Comparison of ENCODE assay signal across 24 cellular contexts in the genomic region with DNA sequence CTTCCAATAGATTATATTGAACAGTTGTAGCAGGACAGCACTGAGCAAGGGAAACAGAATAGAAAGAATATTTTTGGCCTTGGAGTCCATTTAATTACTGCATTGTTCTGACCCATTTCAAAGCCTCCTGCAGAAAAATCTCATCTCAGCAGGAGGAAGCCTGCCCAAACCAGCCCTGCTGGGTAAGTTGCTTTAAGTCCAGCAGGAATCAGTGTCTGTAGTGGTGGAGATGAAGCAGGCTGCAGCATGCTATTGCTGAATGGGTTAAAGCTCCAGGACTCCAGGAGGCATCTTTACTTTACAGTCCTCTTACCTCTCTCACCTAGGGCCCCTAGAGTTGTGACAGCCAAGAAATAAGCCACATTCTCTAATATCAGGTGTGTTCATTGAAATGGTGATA.
"Had no signal": no experiment of that assay in that cellular context is flagged by ENCODE, and none has a peak within 500 bp of the region (broad histone marks: within the 10 kb centered on the region; RNA-seq: fewer than 3 reads in every experiment).

No MANE protein-coding gene starts in this region.

- H3K36me3 Mint-ChIP-seq: mesothelial cell of epicardium; naive thymus-derived CD8-positive, alpha-beta T cell had no signal

- H3K36me3 ChIP-seq: esophagus squamous epithelium, gastroesophageal sphincter, lower lobe of right lung, uterus had no signal

- ATAC-seq: activated CD4-positive, CD25-positive, alpha-beta regulatory T cell treated with anti-CD3 and anti-CD28 coated beads, Interleukin-2, amount 50 U/mL, for 24 hours; activated naive CD8-positive, alpha-beta T cell treated with anti-CD3 and anti-CD28 coated beads, Interleukin-2, amount 50 U/mL, for 24 hours; activated T-cell treated with anti-CD3 and anti-CD28 coated beads, Interleukin-2, amount 50 U/mL, for 72 hours; gastroesophageal sphincter; left lobe of liver; lower lobe of right lung; naive thymus-derived CD8-positive, alpha-beta T cell had no signal

- DNase-seq: activated CD4-positive, alpha-beta memory T cell treated with anti-CD3 and anti-CD28 coated beads, Interleukin-2, amount 10 ng/mL, durations not matched to agents 7 days and 5 days; activated CD4-positive, alpha-beta T cell treated with anti-CD3 and anti-CD28 coated beads, Interleukin-2, amount 10 ng/mL, durations not matched to agents 24 days and 14 days; activated gamma-delta T cell; activated naive CD4-positive, alpha-beta T cell treated with anti-CD3 and anti-CD28 coated beads, Interleukin-2, amount 50 U/mL, for 16 hours; activated naive CD8-positive, alpha-beta T cell treated with anti-CD3 and anti-CD28 coated beads, Interleukin-2, amount 50 U/mL, for 24 hours; activated T-cell treated with anti-CD3 and anti-CD28 coated beads, Interleukin-2, amount 50 U/mL, for 72 hours; dermis blood vessel endothelial cell; effector CD8-positive, alpha-beta T cell; esophagus squamous epithelium; head of caudate nucleus; hypothalamus; lower lobe of right lung; naive thymus-derived CD8-positive, alpha-beta T cell; stimulated activated CD4-positive, alpha-beta T cell treated with anti-CD3 and anti-CD28 coated beads, Interleukin-2, amount 100 ng/mL, for 48 hours; stimulated activated naive CD4-positive, alpha-beta T cell; testis; trophoblast cell; uterus had no signal

- H3K9me3 ChIP-seq: esophagus squamous epithelium, gastroesophageal sphincter, lower lobe of right lung, testis, uterus had no signal

- H3K4me3 Mint-ChIP-seq: activated CD4-positive, alpha-beta memory T cell treated with anti-CD3 and anti-CD28 coated beads, Interleukin-2, amount 10 ng/mL, durations not matched to agents 7 days and 5 days; activated CD4-positive, alpha-beta T cell treated with anti-CD3 and anti-CD28 coated beads, Interleukin-2, amount 10 ng/mL, durations not matched to agents 24 days and 14 days; activated naive CD8-positive, alpha-beta T cell treated with anti-CD3 and anti-CD28 coated beads, Interleukin-2, amount 50 U/mL, for 24 hours; activated T-cell treated with anti-CD3 and anti-CD28 coated beads, Interleukin-2, amount 50 U/mL, for 72 hours; mesothelial cell of epicardium; naive thymus-derived CD8-positive, alpha-beta T cell; T-helper 1 cell treated with Interleukin-12 subunit alpha and Interleukin-12 subunit beta and Interleukin-4 antibody, amounts not matched to agents 30 μg/mL and 1 μg/mL, for 36 hours had no signal

- H3K4me1 ChIP-seq: lower lobe of right lung, testis, uterus had no signal

- H3K27ac Mint-ChIP-seq: activated CD4-positive, alpha-beta memory T cell treated with anti-CD3 and anti-CD28 coated beads, Interleukin-2, amount 10 ng/mL, durations not matched to agents 7 days and 5 days; activated CD4-positive, alpha-beta T cell treated with anti-CD3 and anti-CD28 coated beads, Interleukin-2, amount 10 ng/mL, durations not matched to agents 24 days and 14 days; activated naive CD8-positive, alpha-beta T cell treated with anti-CD3 and anti-CD28 coated beads, Interleukin-2, amount 50 U/mL, for 24 hours; activated T-cell treated with anti-CD3 and anti-CD28 coated beads, Interleukin-2, amount 50 U/mL, for 72 hours; mesothelial cell of epicardium; naive thymus-derived CD8-positive, alpha-beta T cell; progenitor cell of endocrine pancreas; T-helper 1 cell treated with Interleukin-12 subunit alpha and Interleukin-12 subunit beta and Interleukin-4 antibody, amounts not matched to agents 30 μg/mL and 1 μg/mL, for 36 hours had no signal

- H3K4me3 ChIP-seq: esophagus squamous epithelium, gastroesophageal sphincter, lower lobe of right lung, testis, uterus had no signal

- H3K4me1 Mint-ChIP-seq: activated CD4-positive, alpha-beta memory T cell treated with anti-CD3 and anti-CD28 coated beads, Interleukin-2, amount 10 ng/mL, durations not matched to agents 7 days and 5 days; activated CD4-positive, alpha-beta T cell treated with anti-CD3 and anti-CD28 coated beads, Interleukin-2, amount 10 ng/mL, durations not matched to agents 24 days and 14 days; activated naive CD8-positive, alpha-beta T cell treated with anti-CD3 and anti-CD28 coated beads, Interleukin-2, amount 50 U/mL, for 24 hours; naive thymus-derived CD8-positive, alpha-beta T cell had no signal

- H3K27me3 ChIP-seq: esophagus squamous epithelium, gastroesophageal sphincter, testis, uterus had no signal

- H3K9me3 Mint-ChIP-seq: activated CD4-positive, alpha-beta memory T cell treated with anti-CD3 and anti-CD28 coated beads, Interleukin-2, amount 10 ng/mL, durations not matched to agents 7 days and 5 days; activated naive CD8-positive, alpha-beta T cell treated with anti-CD3 and anti-CD28 coated beads, Interleukin-2, amount 50 U/mL, for 24 hours; activated T-cell treated with anti-CD3 and anti-CD28 coated beads, Interleukin-2, amount 50 U/mL, for 72 hours; mesothelial cell of epicardium; naive thymus-derived CD8-positive, alpha-beta T cell; T-helper 1 cell treated with Interleukin-12 subunit alpha and Interleukin-12 subunit beta and Interleukin-4 antibody, amounts not matched to agents 30 μg/mL and 1 μg/mL, for 36 hours had no signal

- H3K27ac ChIP-seq: esophagus squamous epithelium, gastroesophageal sphincter, lower lobe of right lung, testis had no signal
